ENCODE assay signal across 20 cellular contexts in genomic region chr19:17086129-17086528, GRCh38. TPM values are rescaled to one million over a fixed set of nuclear protein-coding genes. Genes with fewer than 3 reads are reported as not detected.
DNase-seq lines count a peak whose midpoint lies in the region; ATAC-seq and TF ChIP-seq lines count a peak whose summit lies in the region.
"Had no signal": no experiment of that assay in that cellular context is flagged by ENCODE, and none has a peak within 500 bp of the region (broad histone marks: within the 10 kb centered on the region; RNA-seq: fewer than 3 reads in every experiment).

No MANE protein-coding gene starts in this region.

- no peak overlapping the region for H3K4me3 Mint-ChIP-seq in central memory CD8-positive, alpha-beta T cell
- H3K4me3 Mint-ChIP-seq: stimulated activated memory B cell treated with anti-CD40 and anti-IgM and Interleukin-4, amounts not matched to agents 10 μg/mL and 1 μg/mL and 100 μg/mL, for 72 hours had no signal

- H3K4me1 Mint-ChIP-seq in central memory CD8-positive, alpha-beta T cell = peaks cover 68% of the 10 kb centered on the region

- H3K27ac ChIP-seq in layer of hippocampus (ENCODE audit: low read depth, low read length) = peak overlapping the region; percentile 84
- peak overlapping the region in 3 of 4 donors; percentile 78 to 94 (median 87) for H3K27ac ChIP-seq in sigmoid colon
- H3K27ac ChIP-seq: A549, left ventricle myocardium inferior, PC-9, upper lobe of right lung had no signal

- 84 to 92% methylated on average over 14 of the region's 14 CpGs for WGBS in sigmoid colon, 2 donors

- peak; percentile 93 for DNase-seq in Ammon's horn (ENCODE audit: low spot score)
- DNase-seq in central memory CD8-positive, alpha-beta T cell (ENCODE audit: low spot score in 2 of 2) = no peak
- no peak for DNase-seq in sigmoid colon
- no peak for DNase-seq in mesenteric fat pad (ENCODE audit: low spot score)
- no peak for DNase-seq in cortex of kidney (lab: John Stamatoyannopoulos, UW)
- no peak for DNase-seq in NOMO-1 (lab: John Stamatoyannopoulos, UW; ENCODE audit: unreplicated experiment in 2 of 2)
- DNase-seq: activated CD4-positive, alpha-beta T cell treated with anti-CD3 and anti-CD28 coated beads for 48 hours; effector memory CD4-positive, alpha-beta T cell; HCEC 1CT; left ventricle myocardium inferior; NCI-H2029; T-helper 1 cell; upper lobe of right lung had no signal

- H3K36me3 ChIP-seq in sigmoid colon = no peaks in the 10 kb centered on the region
- H3K36me3 ChIP-seq: upper lobe of right lung had no signal

- H3K27ac Mint-ChIP-seq in central memory CD8-positive, alpha-beta T cell (ENCODE audit: low read depth) = peak overlapping the region; percentile 22

- ATAC-seq in central memory CD8-positive, alpha-beta T cell (replicated peaks; ENCODE audit: extremely low read depth, poor library complexity, severe bottlenecking) = no peak
- no peak for ATAC-seq in GM18511 (IDR thresholded peaks at IDR 0.05; ENCODE audit: unreplicated experiment)
- ATAC-seq: A549; esophagus mucosa; stimulated activated memory B cell treated with anti-CD40 and anti-IgM and Interleukin-4, amounts not matched to agents 10 μg/mL and 1 μg/mL and 100 μg/mL, for 72 hours; upper lobe of right lung had no signal

- no peak for TF ChIP-seq CTCF in sigmoid colon (IDR thresholded peaks at IDR 0.05)

- H3K4me1 ChIP-seq in sigmoid colon = peaks cover 0 to 83% (median 53%) of the 10 kb centered on the region in 4 donors

- no peak for TF ChIP-seq POLR2A in sigmoid colon (IDR thresholded peaks at IDR 0.05)

- no peaks in the 10 kb centered on the region for H3K9me3 Mint-ChIP-seq in central memory CD8-positive, alpha-beta T cell
- H3K9me3 Mint-ChIP-seq: stimulated activated memory B cell treated with anti-CD40 and anti-IgM and Interleukin-4, amounts not matched to agents 10 μg/mL and 1 μg/mL and 100 μg/mL, for 72 hours had no signal

- H3K9me3 ChIP-seq in sigmoid colon = no peaks in the 10 kb centered on the region
- H3K9me3 ChIP-seq: A549, left ventricle myocardium inferior, upper lobe of right lung had no signal

- H3K4me3 ChIP-seq in sigmoid colon = no peak overlapping the region
- H3K4me3 ChIP-seq: A549, left ventricle myocardium inferior, PC-9, upper lobe of right lung had no signal

- TF ChIP-seq EP300 in sigmoid colon (IDR thresholded peaks at IDR 0.05) = no peak

- H3K36me3 Mint-ChIP-seq in central memory CD8-positive, alpha-beta T cell (ENCODE audit: insufficient read depth) = peaks cover 17% of the 10 kb centered on the region

- intact Hi-C loops in sigmoid colon (cut with DNase I) = no loop called here

- H3K27me3 ChIP-seq in layer of hippocampus (ENCODE audit: control insufficient read depth, insufficient read depth, low read length) (no peaks in the 10 kb centered on the region), sigmoid colon (no peaks in the 10 kb centered on the region)
- H3K27me3 ChIP-seq: upper lobe of right lung had no signal

- no peaks in the 10 kb centered on the region for H3K27me3 Mint-ChIP-seq in central memory CD8-positive, alpha-beta T cell
- H3K27me3 Mint-ChIP-seq: stimulated activated memory B cell treated with anti-CD40 and anti-IgM and Interleukin-4, amounts not matched to agents 10 μg/mL and 1 μg/mL and 100 μg/mL, for 72 hours had no signal

RNA-seq across cellular contexts. Expression of gene MYO9B, which starts 10.6 kb away (rescaled TPM):
- total RNA-seq in sigmoid colon (10 to 100 TPM; 42.8 to 95.0 (median 58.3) TPM), mesenteric fat pad (103 TPM)
- polyA plus RNA-seq in sigmoid colon = 10 to 100 TPM; 24.6 to 85.9 (median 29.8) TPM

RNA-seq across cellular contexts. Expression of gene HAUS8, which starts 10.9 kb away (rescaled TPM):
- total RNA-seq in sigmoid colon (10 to 100 TPM in 2 of 4 donors, 1 to 10 TPM in 2; 6.7 to 14.1 (median 11.1) TPM), mesenteric fat pad (7.2 TPM)
- polyA plus RNA-seq in sigmoid colon = 10 to 100 TPM in 2 of 3 donors, 1 to 10 TPM in 1; 9.6 to 14.8 (median 10.4) TPM

RNA-seq across cellular contexts. Expression of gene CPAMD8, which starts 59.5 kb away (rescaled TPM):
- 10 to 100 TPM in 1 of 4 donors, 1 to 10 TPM in 3; 2.4 to 14.4 (median 5.1) TPM for total RNA-seq in sigmoid colon
- polyA plus RNA-seq in sigmoid colon = 1 to 10 TPM in 2 of 3 donors, under 1 TPM in 1; 0.60 to 2.3 (median 1.8) TPM
- total RNA-seq in mesenteric fat pad = 8.4 TPM
- total RNA-seq: HT1080 had no signal
